ENCODE assay signal across 1 cellular context in the genomic region with DNA sequence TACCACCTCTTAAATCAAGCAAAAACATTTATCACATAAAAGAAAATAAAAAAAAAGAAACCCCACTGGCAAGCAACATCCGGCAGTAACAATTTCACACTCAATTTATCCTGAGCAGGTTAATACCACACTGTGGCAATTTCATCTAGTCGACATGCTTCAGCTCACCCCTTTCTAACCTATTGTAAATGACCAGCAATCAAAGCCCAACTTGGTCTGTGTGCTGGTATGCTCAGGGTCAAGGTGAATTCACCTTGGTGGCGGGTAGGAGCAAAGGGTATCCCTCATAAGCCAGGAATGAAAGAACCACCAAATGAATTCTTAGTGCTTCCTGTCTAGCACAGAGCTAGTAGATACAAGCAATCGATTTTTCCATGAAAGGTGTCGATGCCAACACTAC.
TF ChIP-seq lines count a peak whose summit lies in the region.

No MANE protein-coding gene starts in this region.

TF ChIP-seq in HepG2, 621 proteins besides CTCF, POLR2A, EP300 and RAD21 (continues in another document):
- TF ChIP-seq ZNF784 (CRISPR knock-in tag; IDR thresholded peaks at IDR 0.05; ENCODE audit: borderline replicate concordance) = no peak
- no peak for TF ChIP-seq HOXD1 (CRISPR knock-in tag; IDR thresholded peaks at IDR 0.05)
- TF ChIP-seq ZMYM4 (CRISPR knock-in tag; IDR thresholded peaks at IDR 0.05) = peak; percentile 20; the same call in 1 of the 2 replicates
- no peak for TF ChIP-seq WIZ (CRISPR knock-in tag; IDR thresholded peaks at IDR 0.05)
- no peak for TF ChIP-seq ZNF318 (CRISPR knock-in tag; IDR thresholded peaks at IDR 0.05)
- TF ChIP-seq ZNF224 (CRISPR knock-in tag; IDR thresholded peaks at IDR 0.05) = no peak
- TF ChIP-seq AHDC1 (CRISPR knock-in tag; IDR thresholded peaks at IDR 0.05; ENCODE audit: borderline replicate concordance) = peak; percentile 38; the same call in 1 of the 2 replicates
- TF ChIP-seq MXD4 (CRISPR knock-in tag; IDR thresholded peaks at IDR 0.05) = no peak
- no peak for TF ChIP-seq ZNF614 (CRISPR knock-in tag; IDR thresholded peaks at IDR 0.05; ENCODE audit: borderline replicate concordance)
- no peak for TF ChIP-seq ZNF792 (CRISPR knock-in tag; IDR thresholded peaks at IDR 0.05)
- TF ChIP-seq MNT (IDR thresholded peaks at IDR 0.05) = no peak
- no peak for TF ChIP-seq ZNF773 (CRISPR knock-in tag; IDR thresholded peaks at IDR 0.05; ENCODE audit: borderline replicate concordance)
- TF ChIP-seq ZNF749 (CRISPR knock-in tag; IDR thresholded peaks at IDR 0.05; ENCODE audit: borderline replicate concordance) = no peak
- no peak for TF ChIP-seq PAWR (CRISPR knock-in tag; IDR thresholded peaks at IDR 0.05; ENCODE audit: borderline replicate concordance)
- TF ChIP-seq HOMEZ (CRISPR knock-in tag; IDR thresholded peaks at IDR 0.05; ENCODE audit: low read depth) = peak; percentile 27; the same call in 1 of the 2 replicates
- TF ChIP-seq, protein P1, sequence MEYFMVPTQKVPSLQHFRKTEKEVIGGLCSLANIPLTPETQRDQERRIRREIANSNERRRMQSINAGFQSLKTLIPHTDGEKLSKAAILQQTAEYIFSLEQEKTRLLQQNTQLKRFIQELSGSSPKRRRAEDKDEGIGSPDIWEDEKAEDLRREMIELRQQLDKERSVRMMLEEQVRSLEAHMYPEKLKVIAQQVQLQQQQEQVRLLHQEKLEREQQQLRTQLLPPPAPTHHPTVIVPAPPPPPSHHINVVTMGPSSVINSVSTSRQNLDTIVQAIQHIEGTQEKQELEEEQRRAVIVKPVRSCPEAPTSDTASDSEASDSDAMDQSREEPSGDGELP (IDR thresholded peaks at IDR 0.05; ENCODE audit: borderline replicate concordance, low read depth) = no peak
- TF ChIP-seq ATF1 (CRISPR knock-in tag; IDR thresholded peaks at IDR 0.05) = peak; percentile 41; the same call in 1 of the 2 replicates
- no peak for TF ChIP-seq TCF7 (IDR thresholded peaks at IDR 0.05; ENCODE audit: low read depth)
- TF ChIP-seq ZNF101 (CRISPR knock-in tag; IDR thresholded peaks at IDR 0.05; ENCODE audit: borderline replicate concordance, low read depth) = no peak
- TF ChIP-seq, protein P2, sequence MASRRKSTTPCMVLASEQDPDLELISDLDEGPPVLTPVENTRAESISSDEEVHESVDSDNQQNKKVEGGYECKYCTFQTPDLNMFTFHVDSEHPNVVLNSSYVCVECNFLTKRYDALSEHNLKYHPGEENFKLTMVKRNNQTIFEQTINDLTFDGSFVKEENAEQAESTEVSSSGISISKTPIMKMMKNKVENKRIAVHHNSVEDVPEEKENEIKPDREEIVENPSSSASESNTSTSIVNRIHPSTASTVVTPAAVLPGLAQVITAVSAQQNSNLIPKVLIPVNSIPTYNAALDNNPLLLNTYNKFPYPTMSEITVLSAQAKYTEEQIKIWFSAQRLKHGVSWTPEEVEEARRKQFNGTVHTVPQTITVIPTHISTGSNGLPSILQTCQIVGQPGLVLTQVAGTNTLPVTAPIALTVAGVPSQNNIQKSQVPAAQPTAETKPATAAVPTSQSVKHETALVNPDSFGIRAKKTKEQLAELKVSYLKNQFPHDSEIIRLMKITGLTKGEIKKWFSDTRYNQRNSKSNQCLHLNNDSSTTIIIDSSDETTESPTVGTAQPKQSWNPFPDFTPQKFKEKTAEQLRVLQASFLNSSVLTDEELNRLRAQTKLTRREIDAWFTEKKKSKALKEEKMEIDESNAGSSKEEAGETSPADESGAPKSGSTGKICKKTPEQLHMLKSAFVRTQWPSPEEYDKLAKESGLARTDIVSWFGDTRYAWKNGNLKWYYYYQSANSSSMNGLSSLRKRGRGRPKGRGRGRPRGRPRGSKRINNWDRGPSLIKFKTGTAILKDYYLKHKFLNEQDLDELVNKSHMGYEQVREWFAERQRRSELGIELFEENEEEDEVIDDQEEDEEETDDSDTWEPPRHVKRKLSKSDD (CRISPR knock-in tag; IDR thresholded peaks at IDR 0.05; ENCODE audit: low read depth) = no peak
- TF ChIP-seq, protein P3, sequence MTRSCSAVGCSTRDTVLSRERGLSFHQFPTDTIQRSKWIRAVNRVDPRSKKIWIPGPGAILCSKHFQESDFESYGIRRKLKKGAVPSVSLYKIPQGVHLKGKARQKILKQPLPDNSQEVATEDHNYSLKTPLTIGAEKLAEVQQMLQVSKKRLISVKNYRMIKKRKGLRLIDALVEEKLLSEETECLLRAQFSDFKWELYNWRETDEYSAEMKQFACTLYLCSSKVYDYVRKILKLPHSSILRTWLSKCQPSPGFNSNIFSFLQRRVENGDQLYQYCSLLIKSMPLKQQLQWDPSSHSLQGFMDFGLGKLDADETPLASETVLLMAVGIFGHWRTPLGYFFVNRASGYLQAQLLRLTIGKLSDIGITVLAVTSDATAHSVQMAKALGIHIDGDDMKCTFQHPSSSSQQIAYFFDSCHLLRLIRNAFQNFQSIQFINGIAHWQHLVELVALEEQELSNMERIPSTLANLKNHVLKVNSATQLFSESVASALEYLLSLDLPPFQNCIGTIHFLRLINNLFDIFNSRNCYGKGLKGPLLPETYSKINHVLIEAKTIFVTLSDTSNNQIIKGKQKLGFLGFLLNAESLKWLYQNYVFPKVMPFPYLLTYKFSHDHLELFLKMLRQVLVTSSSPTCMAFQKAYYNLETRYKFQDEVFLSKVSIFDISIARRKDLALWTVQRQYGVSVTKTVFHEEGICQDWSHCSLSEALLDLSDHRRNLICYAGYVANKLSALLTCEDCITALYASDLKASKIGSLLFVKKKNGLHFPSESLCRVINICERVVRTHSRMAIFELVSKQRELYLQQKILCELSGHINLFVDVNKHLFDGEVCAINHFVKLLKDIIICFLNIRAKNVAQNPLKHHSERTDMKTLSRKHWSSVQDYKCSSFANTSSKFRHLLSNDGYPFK (CRISPR knock-in tag; IDR thresholded peaks at IDR 0.05; ENCODE audit: borderline replicate concordance) = no peak
- TF ChIP-seq ZNF180 (CRISPR knock-in tag; IDR thresholded peaks at IDR 0.05; ENCODE audit: borderline replicate concordance, low read depth) = no peak
- no peak for TF ChIP-seq ATM (IDR thresholded peaks at IDR 0.05; ENCODE audit: borderline replicate concordance)
